ENCODE assay signal across 15 cellular contexts in the genomic region with DNA sequence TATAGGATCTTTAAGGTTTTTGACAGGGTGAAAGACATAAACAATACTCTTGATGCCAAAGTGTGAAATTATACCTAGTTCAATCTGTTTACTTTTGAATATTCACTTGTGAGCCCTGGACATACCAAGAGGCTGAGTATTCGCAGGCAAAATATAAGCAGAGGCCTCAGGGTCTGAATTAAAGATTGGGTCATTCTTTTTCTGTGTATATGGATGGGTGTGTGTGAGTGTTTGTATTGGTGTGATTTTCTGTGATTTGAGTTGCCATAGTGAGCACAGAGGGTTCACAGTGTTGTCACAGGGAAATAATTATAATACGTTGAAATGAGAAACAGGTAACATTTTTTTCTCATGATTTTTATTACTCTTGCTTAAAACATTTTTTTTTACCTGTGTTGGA.
A peak's percentile ranks its signal among the peaks of the same experiment; 100 is the strongest.
DNase-seq lines count a peak whose midpoint lies in the region; ATAC-seq, FAIRE-seq and TF ChIP-seq lines count a peak whose summit lies in the region.
"Had no signal": no experiment of that assay in that cellular context is flagged by ENCODE, and none has a peak within 500 bp of the region (broad histone marks: within the 10 kb centered on the region; RNA-seq: fewer than 3 reads in every experiment).

No MANE protein-coding gene starts in this region.

- BruUV-seq in PC-3 (replicated peaks; lab: Mats Ljungman, UMichigan) = no TSS peak

- ATAC-seq in HG02885 (IDR thresholded peaks at IDR 0.05; ENCODE audit: poor library complexity, unreplicated experiment) = peak; percentile 25
- ATAC-seq in PC-3 = peak; percentile 76

- peak overlapping the region; percentile 11; the same call in 1 of the 2 replicates for H3K9ac ChIP-seq in PC-3 (ENCODE audit: low read length)
- H3K9ac ChIP-seq: BLaER1 treated with 17β-estradiol and CSF1 and Interleukin-3, amounts not matched to agents 10 nM and 100 nM; KMS-11 had no signal

- H3K4me3 ChIP-seq in PC-3 (ENCODE audit: low read length) = no peak overlapping the region
- no peak overlapping the region for H3K4me3 ChIP-seq in HAP-1
- H3K4me3 ChIP-seq: A549; BLaER1 treated with 17β-estradiol and CSF1 and Interleukin-3, amounts not matched to agents 10 nM and 100 nM; SK-N-MC had no signal

- no peak for TF ChIP-seq CTCF in PC-3 (conservative IDR thresholded peaks at IDR 0.05; ENCODE audit: low read depth, low read length)

- no peaks in the 10 kb centered on the region for H4K20me1 ChIP-seq in PC-3 (ENCODE audit: low read length)
- H4K20me1 ChIP-seq: BLaER1 treated with 17β-estradiol and CSF1 and Interleukin-3, amounts not matched to agents 10 nM and 100 nM had no signal

- in situ Hi-C loops in HAP-1 (cut with MboI; ENCODE audit: low sequenced_read_pairs) = no loop called here

- POLR2A ChIA-PET in PC-3 (lab: Charles Lee; ENCODE audit: unreplicated experiment) = interaction anchor here (0.6 kb wide), 2 partner anchors 8 to 259 kb away, joined by 4 to 5 read pairs; no protein-coding TSS in a partner anchor

- CTCF ChIA-PET in PC-3 (lab: Charles Lee) = interaction anchor here (0.6 to 1.2 kb wide), 3 partner anchors 773 to 998 kb away, joined by 4 to 5 read pairs (median 5); no protein-coding TSS in a partner anchor

- H3K27me3 ChIP-seq in PC-3 (ENCODE audit: low read length) = no peaks in the 10 kb centered on the region
- H3K27me3 ChIP-seq in HAP-1 (ENCODE audit: low read depth) = no peaks in the 10 kb centered on the region
- H3K27me3 ChIP-seq: BLaER1 treated with 17β-estradiol and CSF1 and Interleukin-3, amounts not matched to agents 10 nM and 100 nM had no signal

- peak overlapping the region; percentile 25; the same call in 1 of the 2 replicates for H2AFZ ChIP-seq in PC-3 (ENCODE audit: low read length)

- H3K9me3 ChIP-seq in PC-3 (ENCODE audit: low read length) = no peaks in the 10 kb centered on the region
- no peaks in the 10 kb centered on the region for H3K9me3 ChIP-seq in HAP-1
- H3K9me3 ChIP-seq: A549; BLaER1 treated with 17β-estradiol and CSF1 and Interleukin-3, amounts not matched to agents 10 nM and 100 nM had no signal

- no peaks in the 10 kb centered on the region for H3K9me2 ChIP-seq in PC-3 (replicated peaks; ENCODE audit: low read length)

- peak; percentile 12 for DNase-seq in EL
- DNase-seq in PC-3 = peak; percentile 62
- no peak for DNase-seq in NCI-H187 treated with DMSO at 0.1 percent for 48 hours (lab: John Stamatoyannopoulos, UW)
- no peak for DNase-seq in AG08396 (ENCODE audit: low spot score)
- no peak for DNase-seq in HAP-1 (ENCODE audit: low spot score in 2 of 2)
- no peak for DNase-seq in AG08395 (ENCODE audit: low spot score)
- DNase-seq: CD8-positive, alpha-beta memory T cell; DMS79 had no signal

- H3K4me1 ChIP-seq in PC-3 (ENCODE audit: insufficient read depth, low read length) (peaks cover 28% of the 10 kb centered on the region), HAP-1 (no peaks in the 10 kb centered on the region)
- H3K4me1 ChIP-seq: A549 had no signal

- intact Hi-C loops in PC-3 (cut with micrococcal nuclease) = loop anchor here (1.0 to 10.0 kb wide), 4 partner anchors 159 to 923 kb away; a partner anchor contains a TSS

- peak; percentile 73 for FAIRE-seq in islet of Langerhans (lab: Jason Lieb, UNC)
- FAIRE-seq: A549, G401.6 had no signal

- peak overlapping the region; percentile 38 for H3K27ac ChIP-seq in PC-3 (ENCODE audit: low read length)
- H3K27ac ChIP-seq: A549; BLaER1 treated with 17β-estradiol and CSF1 and Interleukin-3, amounts not matched to agents 10 nM and 100 nM; KMS-11; SK-N-MC had no signal

- H3K79me2 ChIP-seq in PC-3 (ENCODE audit: low read length) = no peaks in the 10 kb centered on the region

- H3F3A ChIP-seq in PC-3 (ENCODE audit: low read length, unreplicated experiment) = no peaks in the 10 kb centered on the region

- H3K4me2 ChIP-seq in PC-3 (ENCODE audit: low read length) = no peak overlapping the region; the same call in 1 of the 2 replicates
- H3K4me2 ChIP-seq: A549; BLaER1 treated with 17β-estradiol and CSF1 and Interleukin-3, amounts not matched to agents 10 nM and 100 nM; KMS-11 had no signal

- no peaks in the 10 kb centered on the region for H3K36me3 ChIP-seq in PC-3 (ENCODE audit: low read depth, low read length)
- no peaks in the 10 kb centered on the region for H3K36me3 ChIP-seq in HAP-1 (replicated peaks)
- H3K36me3 ChIP-seq: BLaER1 treated with 17β-estradiol and CSF1 and Interleukin-3, amounts not matched to agents 10 nM and 100 nM had no signal

Comparison
In these comparisons a context has a peak if more than half of its experiments do, and no peak if none do; other contexts are left out.
1. DNase-seq: peak in EL (single experiment) and PC-3 (single experiment); none in NCI-H187 treated with DMSO at 0.1 percent for 48 hours (single experiment), AG08396 (single experiment), HAP-1 (0 of 2) and AG08395 (single experiment).